ENCODE assay signal across 8 cellular contexts in genomic region chr1:26853156-26853555, GRCh38.
DNase-seq lines count a peak whose midpoint lies in the region; ATAC-seq and TF ChIP-seq lines count a peak whose summit lies in the region.

No MANE protein-coding gene starts in this region.

- no peak overlapping the region for H3K27ac ChIP-seq in caudate nucleus (ENCODE audit: low read depth, low read length)

- no peak overlapping the region for H3K4me3 ChIP-seq in GM12875 (ENCODE audit: low read depth, low read length)

- ATAC-seq in HG03354 (IDR thresholded peaks at IDR 0.05; ENCODE audit: poor library complexity, severe bottlenecking, unreplicated experiment), result no peak

- peak; percentile 85 for TF ChIP-seq CTCF in GM12875 (IDR thresholded peaks at IDR 0.05; ENCODE audit: borderline replicate concordance, insufficient read depth, low read depth, low read length)

- peak; percentile 80 for DNase-seq in 8988T
- peak; percentile 69 for DNase-seq in NCI-H2171 treated with DMSO at 0.1 percent for 48 hours (lab: John Stamatoyannopoulos, UW)
- DNase-seq in activated CD4-positive, CD25-positive, alpha-beta regulatory T cell treated with anti-CD3 and anti-CD28 coated beads, Interleukin-2, amount 50 U/mL, for 16 hours (ENCODE audit: low read depth, low spot score), result peak; percentile 60
- peak in 58 of 61 donors; percentile 12 to 91 (median 62) for DNase-seq in caudate nucleus (lab: John Stamatoyannopoulos, UW)
- DNase-seq in left kidney (ENCODE audit: low read depth, low spot score), result peak; percentile 90
- peak; percentile 82 for DNase-seq in stimulated activated CD4-positive, alpha-beta T cell treated with anti-CD3 and anti-CD28 coated beads, Interleukin-4, amount 100 ng/mL, for 1 hour
